ENCODE assay signal across 9 cellular contexts in the genomic region with DNA sequence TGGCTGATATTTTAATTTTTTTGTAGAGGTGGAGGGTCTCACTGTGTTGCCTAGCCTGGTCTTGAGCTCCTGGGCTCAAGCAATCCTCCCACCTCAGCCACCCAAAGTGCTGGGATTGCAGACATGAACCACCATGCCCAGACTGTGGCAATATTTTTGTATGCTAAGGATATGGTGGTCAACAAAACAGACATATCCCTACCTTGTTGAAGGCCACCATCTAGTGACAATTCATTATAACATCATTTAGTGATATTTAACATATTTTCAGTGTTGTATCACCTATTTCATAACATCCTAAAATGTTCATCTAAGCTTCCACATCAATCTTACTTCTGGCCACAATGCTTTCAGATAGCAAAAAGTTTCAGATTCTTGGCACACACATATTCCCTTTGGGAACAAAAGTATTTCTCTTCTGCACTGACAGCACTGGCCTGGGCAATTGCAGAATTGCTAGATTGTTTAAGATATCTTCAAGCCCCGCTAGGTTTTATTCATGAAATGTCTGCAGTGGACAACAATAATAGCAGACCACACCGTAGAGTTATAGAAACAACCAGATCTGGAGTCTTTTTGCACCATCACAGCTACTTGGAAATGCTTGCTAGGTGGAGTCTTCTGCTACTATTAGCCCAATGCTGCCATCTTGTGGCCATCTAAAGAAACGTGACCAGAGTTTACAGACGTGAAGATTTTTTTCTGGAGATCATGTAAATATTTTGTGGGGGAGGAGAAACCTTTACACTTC. TPM values are rescaled to one million over a fixed set of nuclear protein-coding genes. Genes with fewer than 3 reads are reported as not detected.
DNase-seq lines count a peak whose midpoint lies in the region; ATAC-seq, FAIRE-seq and TF ChIP-seq lines count a peak whose summit lies in the region.
"Had no signal": no experiment of that assay in that cellular context is flagged by ENCODE, and none has a peak within 500 bp of the region (broad histone marks: within the 10 kb centered on the region; RNA-seq: fewer than 3 reads in every experiment).

No MANE protein-coding gene starts in this region.

- H3K79me2 ChIP-seq in PC-9 (ENCODE audit: low read depth), result no peaks in the 10 kb centered on the region

- H2AFZ ChIP-seq in PC-9, result no peak overlapping the region

- POLR2A ChIA-PET in PC-9 (lab: Charles Lee; ENCODE audit: unreplicated experiment), result no interaction called here

- H3K4me1 ChIP-seq in PC-9 (replicated peaks; ENCODE audit: insufficient read depth) (no peaks in the 10 kb centered on the region), thyroid gland (no peaks in the 10 kb centered on the region)

- no peaks in the 10 kb centered on the region for H3K36me3 Mint-ChIP-seq in IgD-negative memory B cell

- intact Hi-C loops in PC-9 (cut with micrococcal nuclease; ENCODE audit: unreplicated experiment), result loop anchor here (1.0 to 10.0 kb wide), 3 partner anchors 113 to 849 kb away; no protein-coding TSS in a partner anchor
- intact Hi-C loops in thyroid gland (cut with DNase I), result loop anchor here (5.0 kb wide), 1 partner anchor 82 kb away; a partner anchor contains a TSS

- no peak for TF ChIP-seq POLR2A in thyroid gland (IDR thresholded peaks at IDR 0.05)

- FAIRE-seq in D721Med (lab: Jason Lieb, UNC), result peak; percentile 56
- FAIRE-seq: colon had no signal

- H3K27me3 Mint-ChIP-seq in IgD-negative memory B cell, result no peaks in the 10 kb centered on the region

- WGBS in thyroid gland, 2 donors, result 0 to 1% methylated on average over 4 of the region's 4 CpGs

- ATAC-seq in GM21423 (IDR thresholded peaks at IDR 0.05; ENCODE audit: unreplicated experiment), result peak; percentile 26

- CTCF ChIA-PET in PC-9 (lab: Charles Lee), result interaction anchor here (0.5 to 1.5 kb wide), 5 partner anchors 9 to 854 kb away, joined by 3 to 17 read pairs (median 4); a partner anchor contains a TSS

- peaks cover 25 to 31% (median 26%) of the 10 kb centered on the region in 3 donors for H3K4me1 Mint-ChIP-seq in IgD-negative memory B cell

- peak overlapping the region in 2 of 3 donors; percentile 0 to 81 for H3K27ac Mint-ChIP-seq in IgD-negative memory B cell

- peaks cover 0 to 2% (median 0%) of the 10 kb centered on the region in 3 donors for H3K9me3 Mint-ChIP-seq in IgD-negative memory B cell

- no TSS peak for BruUV-seq in PC-9 (replicated peaks; lab: Mats Ljungman, UMichigan)

- no peaks in the 10 kb centered on the region for H3F3A ChIP-seq in PC-9 (ENCODE audit: insufficient read depth, low read depth)

- no peak overlapping the region for H3K27ac ChIP-seq in PC-9
- H3K27ac ChIP-seq in thyroid gland, result no peak overlapping the region

- H3K36me3 ChIP-seq in PC-9 (ENCODE audit: low read depth), result no peaks in the 10 kb centered on the region
- H3K36me3 ChIP-seq in thyroid gland, result no peaks in the 10 kb centered on the region

- H4K20me1 ChIP-seq in PC-9 (ENCODE audit: insufficient read depth), result no peaks in the 10 kb centered on the region

- H3K9me3 ChIP-seq in PC-9 (ENCODE audit: insufficient read depth, low read depth) (no peaks in the 10 kb centered on the region), thyroid gland (no peaks in the 10 kb centered on the region)

- H3K4me2 ChIP-seq in PC-9, result no peak overlapping the region

- H3K4me3 ChIP-seq in PC-9, result no peak overlapping the region
- H3K4me3 ChIP-seq in thyroid gland (replicated peaks in 1 of 3), result no peak overlapping the region

- no peak overlapping the region for H3K4me3 Mint-ChIP-seq in IgD-negative memory B cell

- no peaks in the 10 kb centered on the region for H3K9me2 ChIP-seq in PC-9 (ENCODE audit: insufficient read depth)

- no peak for DNase-seq in D721Med (ENCODE audit: insufficient read length, low spot score)
- DNase-seq in PC-9, result peak; percentile 55 to 65
- DNase-seq in activated T-helper 1 cell treated with Interleukin-2 at 50 U/mL for 16 hours (ENCODE audit: low read depth), result peak; percentile 36
- DNase-seq in fibroblast of peridontal ligament (ENCODE audit: extremely low read depth), result peak; percentile 90
- DNase-seq in non-pigmented ciliary epithelial cell (ENCODE audit: low read depth), result peak; percentile 61
- peak; percentile 57 to 64 for DNase-seq in thyroid gland

- peak; percentile 85 for TF ChIP-seq CTCF in D721Med (IDR thresholded peaks at IDR 0.05; ENCODE audit: insufficient read depth, missing control alignments)
- peak; percentile 92 for TF ChIP-seq CTCF in PC-9 (conservative IDR thresholded peaks at IDR 0.05)
- TF ChIP-seq CTCF in thyroid gland (IDR thresholded peaks at IDR 0.05), result peak; percentile 51 to 82 (median 76)

- H3K27me3 ChIP-seq in PC-9 (ENCODE audit: insufficient read depth, low read depth) (no peaks in the 10 kb centered on the region), thyroid gland (no peaks in the 10 kb centered on the region)

RNA-seq across cellular contexts. Expression of a gene that starts 58.4 kb away (rescaled TPM):
- not detected for polyA plus RNA-seq in IgD-negative memory B cell
- 0.33 TPM in 1 of 2 replicates, not detected in the other for total RNA-seq in PC-9 (2021)
- total RNA-seq in thyroid gland, result 1 to 10 TPM in 3 of 4 donors, under 1 TPM in 1; 0.56 to 7.8 (median 1.9) TPM
